ENCODE assay signal across 1 cellular context in genomic region chr5:35618297-35618636, GRCh38.
TF ChIP-seq lines count a peak whose summit lies in the region.

No MANE protein-coding gene starts in this region.

TF ChIP-seq in K562, 482 proteins besides CTCF, POLR2A, EP300 and RAD21 (continued from another document):
- TF ChIP-seq KDM5B (IDR thresholded peaks at IDR 0.05; ENCODE audit: insufficient replicate concordance, low read depth, low read length) = no peak
- TF ChIP-seq ZNF696 (CRISPR knock-in tag; conservative IDR thresholded peaks at IDR 0.05) = no peak
- no peak for TF ChIP-seq RBM34 (IDR thresholded peaks at IDR 0.05; ENCODE audit: borderline replicate concordance, insufficient read depth, low read length)
- no peak for TF ChIP-seq CBX3 (IDR thresholded peaks at IDR 0.05; ENCODE audit: borderline replicate concordance in 1 of 2, low read length in 2 of 2)
- no peak for TF ChIP-seq DACH1 (IDR thresholded peaks at IDR 0.05; ENCODE audit: partially characterized antibody)
- TF ChIP-seq MEIS2 (IDR thresholded peaks at IDR 0.05; ENCODE audit: partially characterized antibody) = no peak
